In the genomic region with DNA sequence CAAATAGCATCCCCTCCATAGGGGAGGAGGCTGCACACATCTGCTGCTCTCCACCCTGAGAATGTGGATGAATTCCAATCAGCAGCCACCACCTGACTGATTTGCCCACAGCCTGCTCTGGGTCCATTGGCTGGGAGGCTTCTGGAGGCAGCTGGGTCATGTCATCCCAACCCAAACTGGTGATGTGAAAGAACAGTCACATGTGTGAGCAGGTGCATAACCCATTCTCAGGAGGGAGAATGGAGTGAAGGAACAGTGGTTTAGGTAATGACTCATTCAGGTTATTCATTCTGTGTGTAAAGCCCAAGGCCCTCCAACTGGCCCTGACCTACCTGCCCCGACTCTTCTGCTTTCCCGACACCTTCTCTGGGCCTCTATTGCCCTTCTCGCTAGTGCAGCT, we compare ENCODE assay signal across 13 cellular contexts.
DNase-seq lines count a peak whose midpoint lies in the region; ATAC-seq and TF ChIP-seq lines count a peak whose summit lies in the region.
"Had no signal": no experiment of that assay in that cellular context is flagged by ENCODE, and none has a peak within 500 bp of the region (broad histone marks: within the 10 kb centered on the region; RNA-seq: fewer than 3 reads in every experiment).

No MANE protein-coding gene starts in this region.

- H3K27ac Mint-ChIP-seq in CD8-positive, alpha-beta memory T cell = no peak overlapping the region
- H3K27ac Mint-ChIP-seq: activated naive CD4-positive, alpha-beta T cell treated with anti-CD3 and anti-CD28 coated beads, Interleukin-2, amount 50 U/mL, for 24 hours had no signal

- H3K27me3 ChIP-seq in foreskin keratinocyte = no peaks in the 10 kb centered on the region
- no peaks in the 10 kb centered on the region for H3K27me3 ChIP-seq in CD8-positive, alpha-beta memory T cell (ENCODE audit: insufficient read depth, low read length, poor library complexity, severe bottlenecking)

- H3K36me3 Mint-ChIP-seq in CD8-positive, alpha-beta memory T cell = peaks cover 0 to 3% (median 0%) of the 10 kb centered on the region in 3 donors

- no peak overlapping the region for H3K27ac ChIP-seq in foreskin keratinocyte
- H3K27ac ChIP-seq in CD8-positive, alpha-beta memory T cell (ENCODE audit: low read depth, low read length) = no peak overlapping the region

- H3K27me3 Mint-ChIP-seq in CD8-positive, alpha-beta memory T cell = peaks cover 0 to 2% of the 10 kb centered on the region in 2 donors
- H3K27me3 Mint-ChIP-seq: activated naive CD4-positive, alpha-beta T cell treated with anti-CD3 and anti-CD28 coated beads, Interleukin-2, amount 50 U/mL, for 24 hours had no signal

- H3K4me3 ChIP-seq in CD8-positive, alpha-beta memory T cell (ENCODE audit: low read length) = no peak overlapping the region

- no peaks in the 10 kb centered on the region for H3K36me3 ChIP-seq in CD8-positive, alpha-beta memory T cell (ENCODE audit: insufficient read depth, low read length)

- peaks cover 0 to 5% (median 0%) of the 10 kb centered on the region in 5 donors for H3K9me3 Mint-ChIP-seq in CD8-positive, alpha-beta memory T cell
- H3K9me3 Mint-ChIP-seq: activated naive CD4-positive, alpha-beta T cell treated with anti-CD3 and anti-CD28 coated beads, Interleukin-2, amount 50 U/mL, for 24 hours had no signal

- no peak for TF ChIP-seq CTCF in foreskin keratinocyte (conservative IDR thresholded peaks at IDR 0.05)

- no peaks in the 10 kb centered on the region for H3K9me3 ChIP-seq in CD8-positive, alpha-beta memory T cell (ENCODE audit: low read length)

- peaks cover 27 to 39% (median 31%) of the 10 kb centered on the region in 3 donors for H3K4me1 Mint-ChIP-seq in CD8-positive, alpha-beta memory T cell

- peak; percentile 23 to 38 for DNase-seq in SHP77 (lab: John Stamatoyannopoulos, UW)
- DNase-seq in SHP77 treated with DMSO at 0.1 percent for 48 hours (lab: John Stamatoyannopoulos, UW) = no peak
- peak in 1 of 2 donors; percentile 29 for DNase-seq in foreskin keratinocyte
- no peak for DNase-seq in DMS 273 treated with DMSO at 0.1 percent for 48 hours (lab: John Stamatoyannopoulos, UW)
- no peak for DNase-seq in NOMO-1 (lab: John Stamatoyannopoulos, UW; ENCODE audit: unreplicated experiment in 2 of 2)
- no peak for DNase-seq in CD8-positive, alpha-beta memory T cell
- DNase-seq: effector CD4-positive, alpha-beta T cell; GF-D8; trophoblast cell had no signal

- no peak overlapping the region for H3K4me3 Mint-ChIP-seq in CD8-positive, alpha-beta memory T cell
- H3K4me3 Mint-ChIP-seq: activated naive CD4-positive, alpha-beta T cell treated with anti-CD3 and anti-CD28 coated beads, Interleukin-2, amount 50 U/mL, for 24 hours; neural crest cell had no signal

- no peaks in the 10 kb centered on the region for H3K4me1 ChIP-seq in foreskin keratinocyte
- peaks cover 13% of the 10 kb centered on the region for H3K4me1 ChIP-seq in CD8-positive, alpha-beta memory T cell (ENCODE audit: insufficient read depth, low read length)

- peak; percentile 68 for ATAC-seq in GM19452 (IDR thresholded peaks at IDR 0.05; ENCODE audit: unreplicated experiment)
- peak; percentile 57 for ATAC-seq in HG03045 (IDR thresholded peaks at IDR 0.05; ENCODE audit: unreplicated experiment)
- ATAC-seq in foreskin keratinocyte = peak; percentile 74

- POLR2A ChIA-PET in CD8-positive, alpha-beta memory T cell (lab: Charles Lee) = no interaction called here

- CTCF ChIA-PET in CD8-positive, alpha-beta memory T cell (lab: Charles Lee) = no interaction called here

Comparison
In these comparisons a context has a peak if more than half of its experiments do, and no peak if none do; other contexts are left out.
1. DNase-seq: peak in SHP77 (2 of 2); none in SHP77 treated with DMSO at 0.1 percent for 48 hours (single experiment), DMS 273 treated with DMSO at 0.1 percent for 48 hours (single experiment), NOMO-1 (0 of 2) and CD8-positive, alpha-beta memory T cell (0 of 5).
2. Peak in every context shown above with its lines, with median percentiles within 50 percentile points of each other: ATAC-seq.